In genomic region chr17:75848523-75849303, GRCh38 we compare ENCODE assay signal across 8 cellular contexts. TPM values are rescaled to one million over a fixed set of nuclear protein-coding genes. Genes with fewer than 3 reads are reported as not detected.
A peak's percentile ranks its signal among the peaks of the same experiment; 100 is the strongest.
DNase-seq lines count a peak whose midpoint lies in the region; ATAC-seq and TF ChIP-seq lines count a peak whose summit lies in the region.

No MANE protein-coding gene starts in this region.

- H3K4me1 Mint-ChIP-seq in glutamatergic neuron (ENCODE audit: low read depth, unreplicated experiment) = peaks cover 4% of the 10 kb centered on the region

- H3K4me1 ChIP-seq in Peyer's patch (peaks cover 2 to 66% (median 15%) of the 10 kb centered on the region in 4 donors), rectal smooth muscle tissue (ENCODE audit: control insufficient read depth, insufficient read depth, low read length) (peaks cover 16% of the 10 kb centered on the region), aorta (ENCODE audit: control insufficient read depth in 1 of 2, insufficient read depth in 2 of 2, low read length in 2 of 2) (peaks cover 0 to 5% of the 10 kb centered on the region in 2 donors)

- intact Hi-C loops in aorta (cut with DNase I) = loop anchor here in 1 of 2 donors (5.0 to 10.0 kb wide), 2 partner anchors 44 to 54 kb away; no protein-coding TSS in a partner anchor

- no peaks in the 10 kb centered on the region for H3K27me3 Mint-ChIP-seq in glutamatergic neuron (ENCODE audit: unreplicated experiment)

- H3K4me3 Mint-ChIP-seq in glutamatergic neuron (ENCODE audit: unreplicated experiment) = no peak overlapping the region

- TF ChIP-seq CTCF in AG09319 (IDR thresholded peaks at IDR 0.05; ENCODE audit: low read depth, low read length) = peak; percentile 69
- peak; percentile 78 for TF ChIP-seq CTCF in HFF-Myc (IDR thresholded peaks at IDR 0.05; ENCODE audit: low read depth, low read length, missing control alignments)
- peak; percentile 42 to 77 (median 68) for TF ChIP-seq CTCF in Peyer's patch (IDR thresholded peaks at IDR 0.05)
- peak; percentile 74 for TF ChIP-seq CTCF in glutamatergic neuron (IDR thresholded peaks at IDR 0.05; ENCODE audit: partially characterized antibody, unreplicated experiment)

- TF ChIP-seq POLR2A in Peyer's patch (IDR thresholded peaks at IDR 0.05) = no peak

- peak overlapping the region in 3 of 4 donors; percentile 35 to 47 (median 44) for H3K27ac ChIP-seq in Peyer's patch
- no peak overlapping the region for H3K27ac ChIP-seq in rectal smooth muscle tissue (ENCODE audit: low read depth, low read length)
- H3K27ac ChIP-seq in aorta (ENCODE audit: low read depth in 1 of 2, low read length in 2 of 2) = no peak overlapping the region

- H3K9ac ChIP-seq in rectal smooth muscle tissue (ENCODE audit: low read length) = peak overlapping the region; percentile 3

- H3K27me3 ChIP-seq in Peyer's patch (no peaks in the 10 kb centered on the region), rectal smooth muscle tissue (ENCODE audit: control insufficient read depth, insufficient read depth, low read length) (no peaks in the 10 kb centered on the region), aorta (ENCODE audit: control insufficient read depth in 1 of 2, insufficient read depth in 2 of 2, low read length in 1 of 2) (no peaks in the 10 kb centered on the region)

- no peak overlapping the region for H3K4me3 ChIP-seq in HFF-Myc (replicated peaks; ENCODE audit: low read depth, low read length)
- no peak overlapping the region for H3K4me3 ChIP-seq in Peyer's patch
- H3K4me3 ChIP-seq in rectal smooth muscle tissue (ENCODE audit: low read length) = no peak overlapping the region
- no peak overlapping the region for H3K4me3 ChIP-seq in aorta (ENCODE audit: low read length in 2 of 2)

- ATAC-seq in aorta (ENCODE audit: low FRiP score) (peak; percentile 45), GM18909 (IDR thresholded peaks at IDR 0.05; ENCODE audit: poor library complexity, unreplicated experiment) (no peak)

- WGBS in aorta, 2 donors = 53 to 55% methylated on average over 16 of the region's 16 CpGs

- H3K9me3 ChIP-seq in Peyer's patch (no peaks in the 10 kb centered on the region), aorta (ENCODE audit: control insufficient read depth, low read length) (no peaks in the 10 kb centered on the region)

- no peaks in the 10 kb centered on the region for H3K36me3 Mint-ChIP-seq in glutamatergic neuron (ENCODE audit: unreplicated experiment)

- peaks cover 4% of the 10 kb centered on the region for H3K9me3 Mint-ChIP-seq in glutamatergic neuron (ENCODE audit: unreplicated experiment)

- peaks cover 0 to 65% (median 0%) of the 10 kb centered on the region in 3 donors for H3K36me3 ChIP-seq in Peyer's patch
- peaks cover 42% of the 10 kb centered on the region for H3K36me3 ChIP-seq in rectal smooth muscle tissue (ENCODE audit: control insufficient read depth, insufficient read depth, low read length)
- H3K36me3 ChIP-seq in aorta (ENCODE audit: control insufficient read depth in 1 of 2, insufficient read depth in 2 of 2, low read length in 1 of 2) = peaks cover 0 to 28% of the 10 kb centered on the region in 2 donors

- DNase-seq in AG09319 (ENCODE audit: extremely low read depth, low read depth) = no peak
- no peak for DNase-seq in HFF-Myc (ENCODE audit: extremely low read depth, low read depth)
- DNase-seq in Peyer's patch = peak; percentile 88 to 94 (median 89)
- peak; percentile 73 for DNase-seq in activated T-helper 9 cell treated with anti-CD3 and anti-CD28 coated beads, Interleukin-2, amount 50 U/mL, for 16 hours (ENCODE audit: low read depth)
- DNase-seq in glutamatergic neuron = peak; percentile 86
- DNase-seq in aorta = peak; percentile 78 to 90

- H3K27ac Mint-ChIP-seq in glutamatergic neuron (ENCODE audit: unreplicated experiment) = no peak overlapping the region

RNA-seq across cellular contexts. Expression of gene UNC13D, which starts 4.5 kb away (rescaled TPM):
- 10 to 100 TPM in 3 of 4 donors, 1 to 10 TPM in 1; 8.4 to 45.4 (median 22.2) TPM for total RNA-seq in Peyer's patch
- total RNA-seq in glutamatergic neuron (ENCODE audit: unreplicated experiment) = 2.4 TPM
- 10 to 100 TPM; 17.7 to 20.0 TPM for total RNA-seq in aorta
- polyA plus RNA-seq in aorta = 10 to 100 TPM in 1 of 2 donors, 1 to 10 TPM in 1; 3.8 to 23.1 TPM

RNA-seq across cellular contexts. Expression of gene WBP2, which starts 6.4 kb away (rescaled TPM):
- total RNA-seq in Peyer's patch (10 to 100 TPM; 45.4 to 61.4 (median 53.7) TPM), glutamatergic neuron (ENCODE audit: unreplicated experiment) (111 TPM), aorta (100 to 1,000 TPM; 104 to 122 TPM)
- 100 to 1,000 TPM in 1 of 2 donors, 10 to 100 TPM in 1; 54.6 to 123 TPM for polyA plus RNA-seq in aorta

RNA-seq across cellular contexts. Expression of gene TRIM47, which starts 29.7 kb away (rescaled TPM):
- 10 to 100 TPM; 16.5 to 61.4 (median 45.7) TPM for total RNA-seq in Peyer's patch
- total RNA-seq in glutamatergic neuron (ENCODE audit: unreplicated experiment) = 2.1 TPM
- total RNA-seq in aorta = 10 to 100 TPM; 39.8 to 88.5 TPM
- 10 to 100 TPM; 15.7 to 47.7 TPM for polyA plus RNA-seq in aorta

RNA-seq across cellular contexts. Expression of gene TRIM65, which starts 48.0 kb away (rescaled TPM):
- 10 to 100 TPM; 14.0 to 22.7 (median 16.9) TPM for total RNA-seq in Peyer's patch
- 24.3 TPM for total RNA-seq in glutamatergic neuron (ENCODE audit: unreplicated experiment)
- total RNA-seq in aorta = 10 to 100 TPM; 15.1 to 26.6 TPM
- polyA plus RNA-seq in aorta = 10 to 100 TPM; 10.0 to 12.8 TPM

RNA-seq across cellular contexts. Expression of gene MRPL38, which starts 56.0 kb away (rescaled TPM):
- total RNA-seq in Peyer's patch (10 to 100 TPM; 61.1 to 95.7 (median 72.9) TPM), glutamatergic neuron (ENCODE audit: unreplicated experiment) (133 TPM), aorta (10 to 100 TPM; 51.3 to 65.4 TPM)
- 100 to 1,000 TPM in 1 of 2 donors, 10 to 100 TPM in 1; 25.2 to 128 TPM for polyA plus RNA-seq in aorta

Comparison
In these comparisons a context has a peak if more than half of its experiments do, and no peak if none do; other contexts are left out.
1. DNase-seq: peak in Peyer's patch (3 of 3), activated T-helper 9 cell treated with anti-CD3 and anti-CD28 coated beads, Interleukin-2, amount 50 U/mL, for 16 hours (single experiment), glutamatergic neuron (single experiment) and aorta (2 of 2); none in AG09319 (single experiment) and HFF-Myc (single experiment).
2. H3K27ac ChIP-seq: peak in Peyer's patch (3 of 4); none in rectal smooth muscle tissue (single experiment) and aorta (0 of 2).
3. Peak in every context shown above with its lines, with median percentiles within 50 percentile points of each other: CTCF ChIP-seq.